Comparison of ENCODE assay signal across 16 cellular contexts in genomic region chr3:20924646-20925395, GRCh38.
"Had no signal": no experiment of that assay in that cellular context is flagged by ENCODE, and none has a peak within 500 bp of the region (broad histone marks: within the 10 kb centered on the region; RNA-seq: fewer than 3 reads in every experiment).

No MANE protein-coding gene starts in this region.

- H3K27me3 ChIP-seq: left lung, testis had no signal

- H3K36me3 ChIP-seq: left lung had no signal

- H3K9me3 ChIP-seq: testis had no signal

- DNase-seq: activated CD4-positive, alpha-beta T cell treated with anti-CD3 and anti-CD28 coated beads for 36 hours; activated CD8-positive, alpha-beta memory T cell treated with anti-CD3 and anti-CD28 coated beads, Interleukin-2, amount 50 U/mL, for 4 hours; activated CD8-positive, alpha-beta T cell treated with anti-CD3 and anti-CD28 coated beads for 36 hours; activated naive CD8-positive, alpha-beta T cell treated with anti-CD3 and anti-CD28 coated beads, Interleukin-2, amount 50 U/mL, for 24 hours; cerebellar nuclear complex; endodermal cell; head of caudate nucleus; left lung; mesendoderm; retina; stimulated activated CD4-positive, alpha-beta T cell treated with anti-CD3 and anti-CD28 coated beads, Interleukin-4, amount 100 ng/mL, for 4 hours; stimulated activated naive CD8-positive, alpha-beta T cell treated with anti-CD3 and anti-CD28 coated beads, Interleukin-15, amount 100 ng/mL, for 72 hours; T1000; testis had no signal

- H3K4me1 ChIP-seq: left lung, testis had no signal

- H3K4me3 ChIP-seq: left lung, testis had no signal

- ATAC-seq: activated CD4-positive, alpha-beta T cell treated with anti-CD3 and anti-CD28 coated beads for 36 hours; activated CD8-positive, alpha-beta T cell treated with anti-CD3 and anti-CD28 coated beads for 36 hours; activated naive CD8-positive, alpha-beta T cell treated with anti-CD3 and anti-CD28 coated beads, Interleukin-2, amount 50 U/mL, for 24 hours; esophagus mucosa; left lung; stimulated activated naive CD8-positive, alpha-beta T cell treated with anti-CD3 and anti-CD28 coated beads, Interleukin-15, amount 100 ng/mL, for 72 hours had no signal

- H3K27ac ChIP-seq: left lung, testis, VCaP had no signal
